ENCODE assay signal across 18 cellular contexts in genomic region chr12:120221576-120221900, GRCh38. TPM values are rescaled to one million over a fixed set of nuclear protein-coding genes. Genes with fewer than 3 reads are reported as not detected.
DNase-seq lines count a peak whose midpoint lies in the region; ATAC-seq and TF ChIP-seq lines count a peak whose summit lies in the region.
"Had no signal": no experiment of that assay in that cellular context is flagged by ENCODE, and none has a peak within 500 bp of the region (broad histone marks: within the 10 kb centered on the region; RNA-seq: fewer than 3 reads in every experiment).

No MANE protein-coding gene starts in this region.

- H3K9me3 Mint-ChIP-seq in endodermal cell (no peaks in the 10 kb centered on the region), neural crest cell (no peaks in the 10 kb centered on the region)
- H3K9me3 Mint-ChIP-seq in stimulated activated naive CD8-positive, alpha-beta T cell treated with anti-CD3 and anti-CD28 coated beads, Interleukin-15, amount 100 ng/mL, for 72 hours, result no peaks in the 10 kb centered on the region
- H3K9me3 Mint-ChIP-seq: CD8-positive, alpha-beta T cell had no signal

- no peaks in the 10 kb centered on the region for H3K9me3 ChIP-seq in endodermal cell (ENCODE audit: control insufficient read depth, low read length)
- H3K9me3 ChIP-seq: BE2C had no signal

- H3K9ac ChIP-seq in endodermal cell (ENCODE audit: extremely low read depth, low read length, poor library complexity, severe bottlenecking), result no peak overlapping the region

- H3K4me3 ChIP-seq in H7 (ENCODE audit: insufficient read depth, low read depth, low read length) (no peak overlapping the region), endodermal cell (ENCODE audit: low read length) (no peak overlapping the region), dorsolateral prefrontal cortex (no peak overlapping the region)

- CTCF ChIA-PET in RWPE1 (lab: Yijun Ruan, JAX), result interaction anchor here (0.6 to 0.7 kb wide), 2 partner anchors 233 to 845 kb away, joined by 3 to 7 read pairs; no protein-coding TSS in a partner anchor

- H3K36me3 Mint-ChIP-seq in endodermal cell (ENCODE audit: low read depth), result peaks cover 57% of the 10 kb centered on the region
- peaks cover 7% of the 10 kb centered on the region for H3K36me3 Mint-ChIP-seq in neural crest cell (ENCODE audit: low read depth)

- no peak overlapping the region for H3K27ac Mint-ChIP-seq in endodermal cell
- peak overlapping the region; percentile 35 for H3K27ac Mint-ChIP-seq in neural crest cell (ENCODE audit: unreplicated experiment)
- no peak overlapping the region for H3K27ac Mint-ChIP-seq in stimulated activated naive CD8-positive, alpha-beta T cell treated with anti-CD3 and anti-CD28 coated beads, Interleukin-15, amount 100 ng/mL, for 72 hours
- H3K27ac Mint-ChIP-seq: CD8-positive, alpha-beta T cell had no signal

- no peak overlapping the region for H3K4me3 Mint-ChIP-seq in endodermal cell
- peak overlapping the region; percentile 79 for H3K4me3 Mint-ChIP-seq in neural crest cell
- no peak overlapping the region for H3K4me3 Mint-ChIP-seq in stimulated activated naive CD8-positive, alpha-beta T cell treated with anti-CD3 and anti-CD28 coated beads, Interleukin-15, amount 100 ng/mL, for 72 hours
- H3K4me3 Mint-ChIP-seq: CD8-positive, alpha-beta T cell had no signal

- no peaks in the 10 kb centered on the region for H3K27me3 ChIP-seq in H7 (ENCODE audit: control insufficient read depth, insufficient read depth, low read length)
- no peaks in the 10 kb centered on the region for H3K27me3 ChIP-seq in endodermal cell (ENCODE audit: control insufficient read depth, insufficient read depth, low read length, poor library complexity, severe bottlenecking)
- no peaks in the 10 kb centered on the region for H3K27me3 ChIP-seq in dorsolateral prefrontal cortex
- H3K27me3 ChIP-seq: BE2C had no signal

- 96 to 100% methylated on average over 6 to 13 of the region's 13 CpGs for WGBS in endodermal cell (ENCODE audit: insufficient coverage in 1 of 2, insufficient read length in 1 of 2), 2 experiments

- ATAC-seq in stimulated activated naive CD8-positive, alpha-beta T cell treated with anti-CD3 and anti-CD28 coated beads, Interleukin-15, amount 100 ng/mL, for 72 hours, result no peak
- no peak for ATAC-seq in GM18909 (IDR thresholded peaks at IDR 0.05; ENCODE audit: poor library complexity, unreplicated experiment)
- ATAC-seq in GM21367 (IDR thresholded peaks at IDR 0.05; ENCODE audit: unreplicated experiment), result no peak
- ATAC-seq: CD8-positive, alpha-beta T cell; HCT116 had no signal

- H3K4me1 ChIP-seq in endodermal cell (ENCODE audit: control insufficient read depth, insufficient read depth, low read length), result peaks cover 20% of the 10 kb centered on the region

- H3K4me1 Mint-ChIP-seq in endodermal cell (peaks cover 16% of the 10 kb centered on the region), neural crest cell (peaks cover 36% of the 10 kb centered on the region)
- peaks cover 24% of the 10 kb centered on the region for H3K4me1 Mint-ChIP-seq in stimulated activated naive CD8-positive, alpha-beta T cell treated with anti-CD3 and anti-CD28 coated beads, Interleukin-15, amount 100 ng/mL, for 72 hours

- intact Hi-C loops in dorsolateral prefrontal cortex (cut with DNase I), result no loop called here

- TF ChIP-seq CTCF in RWPE1 (conservative IDR thresholded peaks at IDR 0.05; ENCODE audit: low read depth) (no peak), endodermal cell (conservative IDR thresholded peaks at IDR 0.05) (no peak), neural crest cell (conservative IDR thresholded peaks at IDR 0.05) (no peak), dorsolateral prefrontal cortex (IDR thresholded peaks at IDR 0.05 in 54 of 56, conservative IDR thresholded peaks at IDR 0.05 in 2 of 56; ENCODE audit: low read depth in 1 of 56, partially characterized antibody in 56 of 56) (no peak)

- peak overlapping the region; percentile 79 for H3K27ac ChIP-seq in RWPE1
- peak overlapping the region; percentile 62 for H3K27ac ChIP-seq in endodermal cell (ENCODE audit: low read depth, low read length)
- H3K27ac ChIP-seq in dorsolateral prefrontal cortex, result peak overlapping the region in 23 of 59 donors; percentile 3 to 74 (median 53)
- H3K27ac ChIP-seq: C4-2B, HL-60 had no signal

- no peaks in the 10 kb centered on the region for H3K27me3 Mint-ChIP-seq in endodermal cell (ENCODE audit: insufficient read depth)
- H3K27me3 Mint-ChIP-seq in neural crest cell (ENCODE audit: low read depth), result no peaks in the 10 kb centered on the region
- no peaks in the 10 kb centered on the region for H3K27me3 Mint-ChIP-seq in stimulated activated naive CD8-positive, alpha-beta T cell treated with anti-CD3 and anti-CD28 coated beads, Interleukin-15, amount 100 ng/mL, for 72 hours

- POLR2A ChIA-PET in RWPE1 (lab: Yijun Ruan, JAX; ENCODE audit: low non-redundant PET), result interaction anchor here (0.7 kb wide), 1 partner anchor 20 kb away, joined by 3 read pairs; the partner anchor contains the start of gene RPLP0

- H3K36me3 ChIP-seq in H7 (replicated peaks; ENCODE audit: control insufficient read depth, insufficient read depth, low read length), result peaks cover 49% of the 10 kb centered on the region
- peaks cover 66% of the 10 kb centered on the region for H3K36me3 ChIP-seq in endodermal cell (ENCODE audit: control insufficient read depth, insufficient read depth, low read length)

- DNase-seq in H7, result peak; percentile 32
- DNase-seq in RWPE1 (ENCODE audit: low spot score), result no peak
- DNase-seq in endodermal cell, result no peak
- DNase-seq in neural crest cell (ENCODE audit: low read depth, low spot score), result no peak
- no peak for DNase-seq in stimulated activated naive CD8-positive, alpha-beta T cell treated with anti-CD3 and anti-CD28 coated beads, Interleukin-15, amount 100 ng/mL, for 72 hours
- DNase-seq in dorsolateral prefrontal cortex, result no peak
- DNase-seq: BE2C, COR-L47, DMS153, DMS79 treated with DMSO at 0.1 percent for 48 hours, EL, GDM1 had no signal

RNA-seq across cellular contexts. Expression of gene RPLP0, which starts 20.6 kb away (rescaled TPM):
- 5,486 and 6,641 TPM in 2 replicates for total RNA-seq in H7 (2014; rRNA removed; shearing (Covaris generic))
- total RNA-seq in endodermal cell, result 1,000 to 10,000 TPM; 2,153 to 2,485 TPM
- 3,202 TPM for polyA plus RNA-seq in endodermal cell (2013, experiment 1 of 2)
- 2,907 TPM for polyA plus RNA-seq in endodermal cell (2013, experiment 2 of 2)
- total RNA-seq in neural crest cell, result 2,997 and 3,023 TPM in 2 replicates
- 100 to 1,000 TPM; 199 to 446 (median 270) TPM for total RNA-seq in dorsolateral prefrontal cortex

RNA-seq across cellular contexts. Expression of gene GCN1, which starts 27.0 kb away (rescaled TPM):
- 119 and 130 TPM in 2 replicates for total RNA-seq in H7 (2014; rRNA removed; shearing (Covaris generic))
- total RNA-seq in endodermal cell (100 to 1,000 TPM; 133 to 143 TPM), neural crest cell (108 and 114 TPM in 2 replicates), dorsolateral prefrontal cortex (100 to 1,000 TPM in 2 of 120 experiments, 10 to 100 TPM in 118; 44.5 to 107 (median 69.9) TPM)
- 51.2 TPM for polyA plus RNA-seq in endodermal cell (2013, experiment 1 of 2)
- polyA plus RNA-seq in endodermal cell (2013, experiment 2 of 2), result 52.7 TPM

RNA-seq across cellular contexts. Expression of gene PXN, which starts 44.0 kb away (rescaled TPM):
- 76.1 and 89.9 TPM in 2 replicates for total RNA-seq in H7 (2014; rRNA removed; shearing (Covaris generic))
- total RNA-seq in endodermal cell, result 10 to 100 TPM; 58.4 to 92.7 TPM
- polyA plus RNA-seq in endodermal cell (2013, experiment 1 of 2), result 42.1 TPM
- polyA plus RNA-seq in endodermal cell (2013, experiment 2 of 2), result 44.5 TPM
- total RNA-seq in neural crest cell, result 54.5 and 61.5 TPM in 2 replicates
- total RNA-seq in dorsolateral prefrontal cortex, result 10 to 100 TPM; 15.7 to 57.9 (median 32.8) TPM
